In genomic region chr5:173180331-173180730, GRCh38 we compare ENCODE assay signal across 17 cellular contexts. TPM values are rescaled to one million over a fixed set of nuclear protein-coding genes. Genes with fewer than 3 reads are reported as not detected.
DNase-seq lines count a peak whose midpoint lies in the region; ATAC-seq, FAIRE-seq and TF ChIP-seq lines count a peak whose summit lies in the region.
"Had no signal": no experiment of that assay in that cellular context is flagged by ENCODE, and none has a peak within 500 bp of the region (broad histone marks: within the 10 kb centered on the region; RNA-seq: fewer than 3 reads in every experiment).

No MANE protein-coding gene starts in this region.

- no peak for ATAC-seq in GM19351 (IDR thresholded peaks at IDR 0.05; ENCODE audit: unreplicated experiment)

- in situ Hi-C loops in ACHN (cut with HindIII; ENCODE audit: low pct_ligation_motif_present, low pct_unique_long_range_greater_than_20kb, low sequenced_read_pairs), result no loop called here

- H3K27me3 ChIP-seq in bronchial epithelial cell (ENCODE audit: control insufficient read depth, insufficient read depth, low read length), result no peaks in the 10 kb centered on the region
- H3K27me3 ChIP-seq: SJSA1 had no signal

- TF ChIP-seq CTCF in bronchial epithelial cell (IDR thresholded peaks at IDR 0.05; ENCODE audit: insufficient read depth, low read length, severe bottlenecking), result no peak

- no peak for FAIRE-seq in H54 (lab: Jason Lieb, UNC)
- peak; percentile 64 for FAIRE-seq in bronchial epithelial cell (lab: Jason Lieb, UNC)

- H3K36me3 ChIP-seq in bronchial epithelial cell (ENCODE audit: control insufficient read depth, insufficient read depth, low read length), result no peaks in the 10 kb centered on the region
- H3K36me3 ChIP-seq: SJSA1 had no signal

- DNase-seq in ACHN (peak; percentile 35), H54 (ENCODE audit: insufficient read length, low spot score) (peak; percentile 50), RKO (ENCODE audit: low spot score) (peak; percentile 30), bronchial epithelial cell (ENCODE audit: low read depth) (no peak), activated T-cell treated with anti-CD3 and anti-CD28 coated beads for 4 hours (no peak)
- no peak for DNase-seq in stimulated activated CD4-positive, alpha-beta T cell treated with anti-CD3 and anti-CD28 coated beads, Interleukin-4, amount 100 ng/mL, for 4 hours
- DNase-seq: Caco-2; CD4-positive, CD25-positive, alpha-beta regulatory T cell; DMS153; KG1; MM.1S; NCI-H1092 treated with DMSO at 0.1 percent for 48 hours; NCI-H446; NCI-H748 treated with DMSO at 0.1 percent for 48 hours; SW 1271 had no signal

- TF ChIP-seq POLR2A in H54 (IDR thresholded peaks at IDR 0.05; ENCODE audit: low read depth, low read length), result no peak

- no peak overlapping the region for H3K4me3 ChIP-seq in bronchial epithelial cell (ENCODE audit: low read depth, low read length)
- H3K4me3 ChIP-seq: SJSA1 had no signal

RNA-seq across cellular contexts. Expression of gene BNIP1, which starts 36.0 kb away (rescaled TPM):
- total RNA-seq in bronchial epithelial cell, result 17.4 and 21.3 TPM in 2 replicates

RNA-seq across cellular contexts. Expression of gene NKX2-5, which starts 54.7 kb away (rescaled TPM):
- total RNA-seq in bronchial epithelial cell, result not detected in 2 replicates
- total RNA-seq: Caco-2; CD4-positive, CD25-positive, alpha-beta regulatory T cell; SJSA1 had no signal

Comparison
In these comparisons a context has a peak if more than half of its experiments do, and no peak if none do; other contexts are left out.
1. DNase-seq: peak in ACHN (single experiment), H54 (single experiment) and RKO (single experiment); none in bronchial epithelial cell (single experiment), stimulated activated CD4-positive, alpha-beta T cell treated with anti-CD3 and anti-CD28 coated beads, Interleukin-4, amount 100 ng/mL, for 4 hours (0 of 2) and activated T-cell treated with anti-CD3 and anti-CD28 coated beads for 4 hours (single experiment).